Comparison of ENCODE assay signal across 16 cellular contexts in genomic region chr14:89388853-89389252, GRCh38. TPM values are rescaled to one million over a fixed set of nuclear protein-coding genes. Genes with fewer than 3 reads are reported as not detected.
DNase-seq lines count a peak whose midpoint lies in the region; ATAC-seq and TF ChIP-seq lines count a peak whose summit lies in the region.
"Had no signal": no experiment of that assay in that cellular context is flagged by ENCODE, and none has a peak within 500 bp of the region (broad histone marks: within the 10 kb centered on the region; RNA-seq: fewer than 3 reads in every experiment).

No MANE protein-coding gene starts in this region.

- POLR2A ChIA-PET in MCF 10A (lab: Yijun Ruan, JAX) = no interaction called here

- DNase-seq in MCF 10A (ENCODE audit: unreplicated experiment) (peak; percentile 13), breast epithelium (ENCODE audit: low spot score in 2 of 2) (no peak), astrocyte of the spinal cord (ENCODE audit: low read depth, low spot score) (peak; percentile 35), iPS-NIHi7 (ENCODE audit: extremely low spot score) (peak; percentile 54), tibial nerve (ENCODE audit: low spot score in 2 of 2) (no peak), RKO (ENCODE audit: low spot score) (no peak), transverse colon (no peak)
- DNase-seq: activated CD4-positive, alpha-beta T cell treated with anti-CD3 and anti-CD28 coated beads, Interleukin-2, amount 50 U/mL, for 1 hour; activated gamma-delta T cell; GF-D8; glutamatergic neuron; NCI-H1092 treated with DMSO at 0.1 percent for 48 hours; NCI-H748 treated with DMSO at 0.1 percent for 48 hours had no signal

- CTCF ChIA-PET in MCF 10A (lab: Yijun Ruan, JAX) = no interaction called here

- intact Hi-C loops in MCF 10A (cut with micrococcal nuclease) (no loop called here), breast epithelium (cut with DNase I; ENCODE audit: low total_unique reads) (no loop called here), transverse colon (cut with DNase I; ENCODE audit: low total_unique reads) (no loop called here)

- no TSS peak for BruUV-seq in MCF 10A (replicated peaks; lab: Mats Ljungman, UMichigan)

- no peaks in the 10 kb centered on the region for H3K27me3 Mint-ChIP-seq in MCF 10A (ENCODE audit: insufficient read depth, unreplicated experiment)
- H3K27me3 Mint-ChIP-seq: memory B cell had no signal

- no peak overlapping the region for H3K4me3 Mint-ChIP-seq in MCF 10A (ENCODE audit: unreplicated experiment)
- H3K4me3 Mint-ChIP-seq: memory B cell had no signal

- H3K4me1 Mint-ChIP-seq in MCF 10A (ENCODE audit: insufficient read depth, unreplicated experiment) = peaks cover 7% of the 10 kb centered on the region

- TF ChIP-seq POLR2A in breast epithelium (IDR thresholded peaks at IDR 0.05) (no peak), tibial nerve (IDR thresholded peaks at IDR 0.05) (no peak), transverse colon (IDR thresholded peaks at IDR 0.05) (no peak)

- H3K4me3 ChIP-seq in breast epithelium (no peak overlapping the region), astrocyte of the spinal cord (ENCODE audit: low read depth, low read length) (no peak overlapping the region), tibial nerve (no peak overlapping the region), transverse colon (no peak overlapping the region)
- H3K4me3 ChIP-seq: suprapubic skin had no signal

- H3K36me3 ChIP-seq in breast epithelium = no peaks in the 10 kb centered on the region
- H3K36me3 ChIP-seq in tibial nerve = no peaks in the 10 kb centered on the region
- H3K36me3 ChIP-seq in transverse colon = no peaks in the 10 kb centered on the region
- H3K36me3 ChIP-seq: suprapubic skin had no signal

- no peaks in the 10 kb centered on the region for H3K9me3 Mint-ChIP-seq in MCF 10A (ENCODE audit: unreplicated experiment)
- H3K9me3 Mint-ChIP-seq: memory B cell had no signal

- WGBS in tibial nerve, 2 donors = 52 to 55% methylated on average over 5 of the region's 5 CpGs
- WGBS in transverse colon (ENCODE audit: low coverage in 1 of 2), 2 donors = 69 to 76% methylated on average over 5 of the region's 5 CpGs

- H3K27ac Mint-ChIP-seq in MCF 10A (ENCODE audit: low read depth, unreplicated experiment) = no peak overlapping the region
- H3K27ac Mint-ChIP-seq: memory B cell had no signal

- ATAC-seq in HG02678 (IDR thresholded peaks at IDR 0.05; ENCODE audit: unreplicated experiment) = no peak

- H3K4me1 ChIP-seq in breast epithelium (no peaks in the 10 kb centered on the region), tibial nerve (peaks cover 0 to 39% (median 11%) of the 10 kb centered on the region in 4 donors), transverse colon (peaks cover 14 to 43% (median 22%) of the 10 kb centered on the region in 4 donors)

- TF ChIP-seq EP300 in tibial nerve (IDR thresholded peaks at IDR 0.05) (no peak), transverse colon (IDR thresholded peaks at IDR 0.05; ENCODE audit: low read depth) (no peak)

- H3K27ac ChIP-seq in breast epithelium = no peak overlapping the region
- no peak overlapping the region for H3K27ac ChIP-seq in tibial nerve
- H3K27ac ChIP-seq in transverse colon = no peak overlapping the region
- H3K27ac ChIP-seq: suprapubic skin had no signal

- in situ Hi-C loops in astrocyte of the spinal cord (cut with HindIII; ENCODE audit: low sequenced_read_pairs) = no loop called here
- in situ Hi-C loops in transverse colon (cut with MboI; ENCODE audit: low pct_ligation_motif_present in 1 of 4, low pct_unique_long_range_greater_than_20kb in 1 of 4, low sequenced_read_pairs in 3 of 4) = loop anchor here in 2 of 4 donors (25.0 kb wide), 2 partner anchors 352 to 523 kb away; no protein-coding TSS in a partner anchor

- peaks cover 4% of the 10 kb centered on the region for H3K36me3 Mint-ChIP-seq in MCF 10A (ENCODE audit: insufficient read depth, unreplicated experiment)

- no peaks in the 10 kb centered on the region for H3K9me3 ChIP-seq in breast epithelium
- H3K9me3 ChIP-seq in tibial nerve = no peaks in the 10 kb centered on the region
- no peaks in the 10 kb centered on the region for H3K9me3 ChIP-seq in transverse colon
- H3K9me3 ChIP-seq: suprapubic skin had no signal

- H3K27me3 ChIP-seq in breast epithelium = no peaks in the 10 kb centered on the region
- no peaks in the 10 kb centered on the region for H3K27me3 ChIP-seq in tibial nerve
- H3K27me3 ChIP-seq in transverse colon = no peaks in the 10 kb centered on the region
- H3K27me3 ChIP-seq: suprapubic skin had no signal

- no peak for TF ChIP-seq CTCF in MCF 10A (IDR thresholded peaks at IDR 0.05; ENCODE audit: unreplicated experiment)
- TF ChIP-seq CTCF in breast epithelium (IDR thresholded peaks at IDR 0.05) = no peak
- peak; percentile 39 for TF ChIP-seq CTCF in astrocyte of the spinal cord (IDR thresholded peaks at IDR 0.05; ENCODE audit: low read depth, low read length)
- TF ChIP-seq CTCF in tibial nerve (IDR thresholded peaks at IDR 0.05) = peak in 3 of 5 experiments; percentile 11 to 26 (median 18)
- TF ChIP-seq CTCF in transverse colon (IDR thresholded peaks at IDR 0.05) = no peak

RNA-seq across cellular contexts. Expression of gene FOXN3, which starts 28.2 kb away (rescaled TPM):
- total RNA-seq in MCF 10A (2022) (25.8 and 27.1 TPM in 2 replicates), breast epithelium (100 to 1,000 TPM in 1 of 3 donors, 10 to 100 TPM in 2; 70.7 to 180 (median 80.3) TPM), tibial nerve (100 to 1,000 TPM in 3 of 4 donors, 10 to 100 TPM in 1; 98.7 to 116 (median 103) TPM), transverse colon (100 to 1,000 TPM in 3 of 4 donors, 10 to 100 TPM in 1; 66.1 to 130 (median 109) TPM)

Comparison
In these comparisons a context has a peak if more than half of its experiments do, and no peak if none do; other contexts are left out.
1. DNase-seq: peak in MCF 10A (single experiment), astrocyte of the spinal cord (single experiment) and iPS-NIHi7 (single experiment); none in breast epithelium (0 of 2), tibial nerve (0 of 2), RKO (single experiment) and transverse colon (single experiment).
2. CTCF ChIP-seq: peak in astrocyte of the spinal cord (single experiment) and tibial nerve (3 of 5); none in MCF 10A (single experiment), breast epithelium (0 of 3) and transverse colon (0 of 5).